In the genomic region with DNA sequence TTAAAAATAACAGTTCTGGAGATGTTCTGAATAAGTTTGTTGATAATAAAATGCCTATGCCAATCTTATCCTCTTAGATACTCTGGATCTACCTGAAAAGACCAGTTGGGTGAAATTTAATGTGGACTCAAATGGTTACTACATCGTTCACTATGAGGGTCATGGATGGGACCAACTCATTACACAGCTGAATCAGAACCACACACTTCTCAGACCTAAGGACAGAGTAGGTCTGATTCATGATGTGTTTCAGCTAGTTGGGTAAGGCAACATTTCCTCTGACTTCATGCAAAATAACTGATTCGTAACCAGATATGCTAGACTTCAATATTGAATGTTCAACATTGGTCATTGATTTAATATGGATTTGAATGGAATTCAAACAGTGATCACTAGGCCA, we compare ENCODE assay signal across 14 cellular contexts.
"Had no signal": no experiment of that assay in that cellular context is flagged by ENCODE, and none has a peak within 500 bp of the region (broad histone marks: within the 10 kb centered on the region; RNA-seq: fewer than 3 reads in every experiment).

No MANE protein-coding gene starts in this region.

- H3K4me1 Mint-ChIP-seq: brain, mesothelial cell of epicardium, WTC11 had no signal

- H3K27me3 ChIP-seq: uterus had no signal

- H3K4me3 Mint-ChIP-seq: activated naive CD4-positive, alpha-beta T cell treated with anti-CD3 and anti-CD28 coated beads for 36 hours; brain; mesothelial cell of epicardium; WTC11 had no signal

- H3K9me3 Mint-ChIP-seq: activated naive CD4-positive, alpha-beta T cell treated with anti-CD3 and anti-CD28 coated beads for 36 hours; brain; mesothelial cell of epicardium; WTC11 had no signal

- H3K27ac Mint-ChIP-seq: activated naive CD4-positive, alpha-beta T cell treated with anti-CD3 and anti-CD28 coated beads for 36 hours; brain; mesothelial cell of epicardium; WTC11 had no signal

- H3K36me3 ChIP-seq: uterus had no signal

- DNase-seq: activated naive CD4-positive, alpha-beta T cell treated with anti-CD3 and anti-CD28 coated beads for 36 hours; amygdala; effector memory CD4-positive, alpha-beta T cell; left cardiac atrium; lower lobe of right lung; retina; stimulated activated CD4-positive, alpha-beta T cell treated with anti-CD3 and anti-CD28 coated beads, Interleukin-15, amount 100 ng/mL, for 24 hours; stimulated activated CD4-positive, alpha-beta T cell treated with anti-CD3 and anti-CD28 coated beads, Interleukin-4, amount 100 ng/mL, for 24 hours; T-helper 1 cell; uterus had no signal

- H3K4me3 ChIP-seq: lower lobe of right lung, uterus had no signal

- H3K36me3 Mint-ChIP-seq: brain, mesothelial cell of epicardium, WTC11 had no signal

- ATAC-seq: left cardiac atrium, lower lobe of right lung, WTC11 had no signal

- H3K27me3 Mint-ChIP-seq: brain had no signal

- H3K4me1 ChIP-seq: lower lobe of right lung, parathyroid adenoma, uterus had no signal

- H3K27ac ChIP-seq: lower lobe of right lung, parathyroid adenoma, uterus had no signal

- H3K9me3 ChIP-seq: lower lobe of right lung, uterus had no signal
